ENCODE assay signal across 13 cellular contexts in the genomic region with DNA sequence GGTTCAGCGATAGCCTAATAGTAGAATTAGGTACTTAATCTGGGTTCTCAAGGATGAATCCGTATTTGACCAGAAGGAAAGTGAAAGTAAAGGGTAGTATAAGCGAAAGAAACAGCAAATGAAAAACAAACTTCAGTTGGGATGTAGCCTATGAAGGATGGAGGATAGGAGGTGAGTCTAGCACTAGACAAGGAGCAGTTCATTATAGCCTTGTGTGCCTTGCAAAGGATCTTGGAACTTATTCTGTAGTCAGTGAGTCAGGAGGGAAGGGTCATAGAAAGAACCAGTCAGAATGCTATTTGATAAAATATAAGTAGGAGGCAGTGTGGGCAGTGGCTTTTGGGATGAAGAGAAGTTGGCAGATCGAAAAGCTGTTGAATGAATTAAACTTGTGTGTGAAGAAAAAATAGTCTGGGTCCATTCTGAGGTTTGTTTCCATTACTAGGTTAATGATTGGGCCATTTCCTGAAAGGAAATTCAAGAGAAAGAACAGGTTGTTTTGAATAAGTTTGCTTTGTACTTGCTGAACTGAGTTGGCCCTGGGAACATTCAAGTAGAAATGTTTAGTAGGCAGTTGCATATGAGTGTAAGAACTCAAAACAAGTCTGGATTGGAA. TPM values are rescaled to one million over a fixed set of nuclear protein-coding genes. Genes with fewer than 3 reads are reported as not detected.
DNase-seq lines count a peak whose midpoint lies in the region; ATAC-seq, FAIRE-seq and TF ChIP-seq lines count a peak whose summit lies in the region.
"Had no signal": no experiment of that assay in that cellular context is flagged by ENCODE, and none has a peak within 500 bp of the region (broad histone marks: within the 10 kb centered on the region; RNA-seq: fewer than 3 reads in every experiment).

No MANE protein-coding gene starts in this region.

- H3K4me2 ChIP-seq in endothelial cell of umbilical vein (ENCODE audit: insufficient read depth, low read length) = peak overlapping the region; percentile 97

- no peaks in the 10 kb centered on the region for H3K9me3 Mint-ChIP-seq in activated T-cell treated with anti-CD3 and anti-CD28 coated beads, Interleukin-2, amount 50 U/mL, for 4 hours
- H3K9me3 Mint-ChIP-seq: HFFc6 had no signal

- TF ChIP-seq CTCF in endothelial cell of umbilical vein (IDR thresholded peaks at IDR 0.05; ENCODE audit: extremely low read depth in 1 of 2, insufficient read depth in 1 of 2, low read depth in 1 of 2, low read length in 2 of 2) = no peak
- no peak for TF ChIP-seq CTCF in spleen (IDR thresholded peaks at IDR 0.05 in 8 of 11, conservative IDR thresholded peaks at IDR 0.05 in 3 of 11)

- dilution Hi-C loops in endothelial cell of umbilical vein (cut with MboI; ENCODE audit: extremely low pct_ligation_motif_present, low sequenced_read_pairs) = no loop called here

- H3K9me1 ChIP-seq in endothelial cell of umbilical vein (replicated peaks; ENCODE audit: control insufficient read depth, extremely low read depth, insufficient read depth, low read length) = no peaks in the 10 kb centered on the region

- ATAC-seq in activated T-cell treated with anti-CD3 and anti-CD28 coated beads, Interleukin-2, amount 50 U/mL, for 4 hours = peak; percentile 80 to 82

- TF ChIP-seq POLR2A in endothelial cell of umbilical vein (IDR thresholded peaks at IDR 0.05; ENCODE audit: low read depth, low read length) (no peak), spleen (IDR thresholded peaks at IDR 0.05) (no peak)

- peak; percentile 85 for FAIRE-seq in endothelial cell of umbilical vein (lab: Jason Lieb, UNC)

- no peaks in the 10 kb centered on the region for H3K27me3 Mint-ChIP-seq in activated T-cell treated with anti-CD3 and anti-CD28 coated beads, Interleukin-2, amount 50 U/mL, for 4 hours (ENCODE audit: low read depth)

- H3K9ac ChIP-seq in endothelial cell of umbilical vein (replicated peaks; ENCODE audit: extremely low read depth, insufficient read depth, low read length) = peak overlapping the region; percentile 41

- peak overlapping the region; percentile 72 for H3K4me3 Mint-ChIP-seq in activated T-cell treated with anti-CD3 and anti-CD28 coated beads, Interleukin-2, amount 50 U/mL, for 4 hours
- H3K4me3 Mint-ChIP-seq: HFFc6 had no signal

- no peaks in the 10 kb centered on the region for H4K20me1 ChIP-seq in endothelial cell of umbilical vein (replicated peaks; ENCODE audit: control insufficient read depth, extremely low read depth, insufficient read depth, low read length)

- H3K27ac ChIP-seq in endothelial cell of umbilical vein (ENCODE audit: insufficient read depth, low read depth, low read length) = peak overlapping the region; percentile 38
- H3K27ac ChIP-seq in spleen = peak overlapping the region in 7 of 8 donors; percentile 47 to 77 (median 71)
- H3K27ac ChIP-seq: colonic mucosa, SK-N-MC had no signal

- H2AFZ ChIP-seq in endothelial cell of umbilical vein (ENCODE audit: low read depth, low read length) = peak overlapping the region; percentile 23

- BruUV-seq in endothelial cell of umbilical vein (replicated peaks; lab: Mats Ljungman, UMichigan) = no TSS peak

- WGBS in spleen, 5 donors = 31 to 51% (median 37%) methylated on average over 4 of the region's 4 CpGs

- H3K4me1 ChIP-seq in endothelial cell of umbilical vein (ENCODE audit: control insufficient read depth, extremely low read depth, insufficient read depth, low read length) (peaks cover 30% of the 10 kb centered on the region), spleen (peaks cover 4 to 65% (median 42%) of the 10 kb centered on the region in 6 donors)

- CTCF ChIA-PET in endothelial cell of umbilical vein (lab: Charles Lee) = interaction anchor here (0.6 kb wide), 2 partner anchors 26 to 149 kb away, joined by 3 read pairs; no protein-coding TSS in a partner anchor

- POLR2A ChIA-PET in endothelial cell of umbilical vein (lab: Charles Lee) = no interaction called here

- H3K4me3 ChIP-seq in endothelial cell of umbilical vein (replicated peaks in 1 of 3; ENCODE audit: insufficient read depth in 1 of 3, low read depth in 1 of 3, low read length in 3 of 3) (peak overlapping the region in 2 of 3 experiments; percentile 27 to 76), spleen (peak overlapping the region in 4 of 8 donors; percentile 8 to 56 (median 18))
- H3K4me3 ChIP-seq: colonic mucosa, SK-N-MC had no signal

- H3K79me2 ChIP-seq in endothelial cell of umbilical vein (ENCODE audit: control insufficient read depth, insufficient read depth, low read length) = peaks cover 14% of the 10 kb centered on the region

- peaks cover 53% of the 10 kb centered on the region for H3K36me3 Mint-ChIP-seq in activated T-cell treated with anti-CD3 and anti-CD28 coated beads, Interleukin-2, amount 50 U/mL, for 4 hours (ENCODE audit: insufficient read depth)

- H3K36me3 ChIP-seq in endothelial cell of umbilical vein (ENCODE audit: control insufficient read depth in 2 of 2, extremely low read depth in 1 of 2, insufficient read depth in 2 of 2, low read length in 2 of 2) (peaks cover 0 to 2% of the 10 kb centered on the region in 2 experiments), spleen (peaks cover 0 to 53% (median 7%) of the 10 kb centered on the region in 6 donors)
- H3K36me3 ChIP-seq: colonic mucosa had no signal

- no peaks in the 10 kb centered on the region for H3K9me3 ChIP-seq in endothelial cell of umbilical vein (replicated peaks; ENCODE audit: control insufficient read depth, insufficient read depth, low read length)
- no peaks in the 10 kb centered on the region for H3K9me3 ChIP-seq in spleen
- H3K9me3 ChIP-seq: colonic mucosa had no signal

- H3K4me1 Mint-ChIP-seq in activated T-cell treated with anti-CD3 and anti-CD28 coated beads, Interleukin-2, amount 50 U/mL, for 4 hours (ENCODE audit: low read depth) = peaks cover 69% of the 10 kb centered on the region

- H3K27me3 ChIP-seq in endothelial cell of umbilical vein (ENCODE audit: control insufficient read depth in 2 of 2, insufficient read depth in 2 of 2, low read length in 2 of 2) = no peaks in the 10 kb centered on the region
- no peaks in the 10 kb centered on the region for H3K27me3 ChIP-seq in spleen (replicated peaks in 1 of 7)
- H3K27me3 ChIP-seq: colonic mucosa had no signal

- intact Hi-C loops in endothelial cell of umbilical vein (cut with micrococcal nuclease) (no loop called here), spleen (cut with DNase I; ENCODE audit: low total_unique reads) (no loop called here)

- no peak for DNase-seq in activated T-cell treated with anti-CD3 and anti-CD28 coated beads, Interleukin-2, amount 50 U/mL, for 4 hours
- DNase-seq in activated T-cell treated with anti-CD3 and anti-CD28 coated beads for 4 hours (no peak), OCI-M1 (lab: John Stamatoyannopoulos, UW) (peak; percentile 87), endothelial cell of umbilical vein (ENCODE audit: low read depth, low spot score) (peak; percentile 96), spleen (no peak), NCI-H82 treated with DMSO at 0.1 percent for 48 hours (lab: John Stamatoyannopoulos, UW; ENCODE audit: unreplicated experiment) (no peak), GDM1 (lab: John Stamatoyannopoulos, UW) (no peak), T-helper 9 cell (no peak)
- DNase-seq: activated CD8-positive, alpha-beta memory T cell treated with anti-CD3 and anti-CD28 coated beads, Interleukin-2, amount 50 U/mL, for 48 hours; colonic mucosa; HFFc6; NCI-H69 had no signal

TF ChIP-seq in endothelial cell of umbilical vein, 7 proteins besides CTCF, POLR2A, EP300 and RAD21:
- TF ChIP-seq FOS (IDR thresholded peaks at IDR 0.05; ENCODE audit: borderline replicate concordance, insufficient read depth, low read length) = no peak
- peak; percentile 34 for TF ChIP-seq JUN (IDR thresholded peaks at IDR 0.05; ENCODE audit: borderline replicate concordance, insufficient read depth, insufficient read length, low read depth)
- no peak for TF ChIP-seq EZH2 (IDR thresholded peaks at IDR 0.05; ENCODE audit: borderline replicate concordance, low read depth, low read length, severe bottlenecking)
- no peak for TF ChIP-seq GATA2 (IDR thresholded peaks at IDR 0.05; ENCODE audit: insufficient read depth, insufficient read length, low read depth, low read length)
- TF ChIP-seq, protein P1, sequence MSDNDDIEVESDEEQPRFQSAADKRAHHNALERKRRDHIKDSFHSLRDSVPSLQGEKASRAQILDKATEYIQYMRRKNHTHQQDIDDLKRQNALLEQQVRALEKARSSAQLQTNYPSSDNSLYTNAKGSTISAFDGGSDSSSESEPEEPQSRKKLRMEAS (IDR thresholded peaks at IDR 0.05; ENCODE audit: insufficient read depth, insufficient read length) = no peak
- TF ChIP-seq POLR2AphosphoS5 (IDR thresholded peaks at IDR 0.05; ENCODE audit: insufficient read depth, low read depth, low read length) = no peak
- TF ChIP-seq MYC (IDR thresholded peaks at IDR 0.05; ENCODE audit: low read depth, low read length) = no peak
TF ChIP-seq in endothelial cell of umbilical vein: peak in this region for 1.

RNA-seq across cellular contexts. Expression of a gene that starts 48.5 kb away (rescaled TPM):
- 10 to 100 TPM; 49.7 to 62.9 (median 57.7) TPM for total RNA-seq in activated T-cell treated with anti-CD3 and anti-CD28 coated beads, Interleukin-2, amount 50 U/mL, for 4 hours
- total RNA-seq in endothelial cell of umbilical vein (25.1 and 25.4 TPM in 2 replicates), spleen (100 to 1,000 TPM in 4 of 7 donors, 10 to 100 TPM in 3; 73.2 to 122 (median 100) TPM)
- polyA plus RNA-seq in endothelial cell of umbilical vein (1.5 and 1.7 TPM in 2 replicates), spleen (10 to 100 TPM in 2 of 3 donors, 1 to 10 TPM in 1; 7.6 to 35.4 (median 15.9) TPM)
- polyA plus RNA-seq in endothelial cell of umbilical vein (2011; cell fraction: cytosol; rRNA removed) = 1.7 and 2.5 TPM in 2 replicates
- 12.5 and 12.9 TPM in 2 replicates for polyA plus RNA-seq in endothelial cell of umbilical vein (2011; cell fraction: nucleus; rRNA removed)
- 12.9 and 13.2 TPM in 2 replicates for polyA plus RNA-seq in endothelial cell of umbilical vein (2012)
- polyA minus RNA-seq in endothelial cell of umbilical vein = 20.8 and 33.1 TPM in 2 replicates
- 31.9 TPM for polyA minus RNA-seq in endothelial cell of umbilical vein (2011; cell fraction: cytosol; rRNA and poly(A)+ RNA removed)
- polyA minus RNA-seq in endothelial cell of umbilical vein (2011; cell fraction: nucleus; rRNA and poly(A)+ RNA removed) = 33.0 and 37.7 TPM in 2 replicates

Comparison
In these comparisons a context has a peak if more than half of its experiments do, and no peak if none do; other contexts are left out.
1. DNase-seq: peak in OCI-M1 (single experiment) and endothelial cell of umbilical vein (single experiment); none in activated T-cell treated with anti-CD3 and anti-CD28 coated beads, Interleukin-2, amount 50 U/mL, for 4 hours (single experiment), activated T-cell treated with anti-CD3 and anti-CD28 coated beads for 4 hours (single experiment), spleen (single experiment), NCI-H82 treated with DMSO at 0.1 percent for 48 hours (single experiment), GDM1 (single experiment) and T-helper 9 cell (single experiment).